In genomic region chr3:42166662-42167300, GRCh38 we compare ENCODE assay signal across 21 cellular contexts.
DNase-seq lines count a peak whose midpoint lies in the region; ATAC-seq and TF ChIP-seq lines count a peak whose summit lies in the region.
"Had no signal": no experiment of that assay in that cellular context is flagged by ENCODE, and none has a peak within 500 bp of the region (broad histone marks: within the 10 kb centered on the region; RNA-seq: fewer than 3 reads in every experiment).

No MANE protein-coding gene starts in this region.

- H3K9ac ChIP-seq in neuronal stem cell (ENCODE audit: low read depth, low read length, poor library complexity): no peak overlapping the region
- H3K9ac ChIP-seq: GM23248 had no signal

- no peaks in the 10 kb centered on the region for H3K9me3 ChIP-seq in neuronal stem cell (replicated peaks in 1 of 2; ENCODE audit: control insufficient read depth in 2 of 2, insufficient read depth in 1 of 2, low read depth in 1 of 2, low read length in 2 of 2)
- H3K9me3 ChIP-seq: Caco-2, upper lobe of right lung had no signal

- no peak overlapping the region for H2BK15ac ChIP-seq in neuronal stem cell (ENCODE audit: low read length)

- no peak overlapping the region for H4K91ac ChIP-seq in neuronal stem cell (ENCODE audit: low read depth, low read length, poor library complexity)

- DNase-seq in Ammon's horn (ENCODE audit: low spot score): peak; percentile 62
- no peak for DNase-seq in dorsolateral prefrontal cortex
- DNase-seq in neuronal stem cell (ENCODE audit: low spot score): no peak
- no peak for DNase-seq in NCI-H2171 (lab: John Stamatoyannopoulos, UW)
- DNase-seq in dermis blood vessel endothelial cell: no peak
- DNase-seq in omental fat pad (ENCODE audit: low spot score): no peak
- DNase-seq: activated gamma-delta T cell; Caco-2; foreskin fibroblast; GM23248; NCI-H1092; NCI-H2029; NCI-H345; NCI-H774; OCI-M1; stimulated activated CD4-positive, alpha-beta T cell treated with anti-CD3 and anti-CD28 coated beads, Interleukin-12 subunit alpha, Interleukin-12 subunit beta, amount 100 ng/mL, for 4 hours; stimulated activated CD4-positive, alpha-beta T cell treated with anti-CD3 and anti-CD28 coated beads, Interleukin-4, amount 100 ng/mL, for 4 hours; upper lobe of right lung had no signal

- peak overlapping the region in 51 of 59 donors; percentile 2 to 83 (median 64) for H3K27ac ChIP-seq in dorsolateral prefrontal cortex
- H3K27ac ChIP-seq in neuronal stem cell (replicated peaks; ENCODE audit: low read length): no peak overlapping the region
- H3K27ac ChIP-seq: GM23248, upper lobe of right lung had no signal

- H2BK120ac ChIP-seq in neuronal stem cell (ENCODE audit: low read depth, low read length): no peak overlapping the region

- H3K14ac ChIP-seq in neuronal stem cell (ENCODE audit: low read length): no peak overlapping the region

- peaks cover 0 to 1% of the 10 kb centered on the region in 2 donors for H3K36me3 ChIP-seq in neuronal stem cell (replicated peaks in 1 of 2; ENCODE audit: control insufficient read depth in 2 of 2, insufficient read depth in 2 of 2, low read length in 2 of 2)
- H3K36me3 ChIP-seq: upper lobe of right lung had no signal

- H3K4me3 ChIP-seq in dorsolateral prefrontal cortex (peak overlapping the region in 2 of 59 donors; percentile 2 to 22), neuronal stem cell (ENCODE audit: low read length in 2 of 2) (no peak overlapping the region)
- H3K4me3 ChIP-seq: GM23248, lung, upper lobe of right lung had no signal

- peak overlapping the region; percentile 83 for H2BK5ac ChIP-seq in neuronal stem cell (ENCODE audit: low read length)

- ATAC-seq in SK-N-SH treated with all-trans-retinoic acid at 6 μM for 48 hours: peak; percentile 20; the same call in 1 of the 3 replicates
- ATAC-seq in HG02981 (IDR thresholded peaks at IDR 0.05; ENCODE audit: unreplicated experiment): no peak
- ATAC-seq in omental fat pad (ENCODE audit: low FRiP score): no peak
- ATAC-seq: upper lobe of right lung had no signal

- no peak overlapping the region for H4K8ac ChIP-seq in neuronal stem cell (ENCODE audit: low read depth, low read length)

- no peak overlapping the region for H2AFZ ChIP-seq in neuronal stem cell (ENCODE audit: low read length)
- H2AFZ ChIP-seq: GM23248 had no signal

- TF ChIP-seq CTCF in dorsolateral prefrontal cortex (IDR thresholded peaks at IDR 0.05 in 54 of 56, conservative IDR thresholded peaks at IDR 0.05 in 2 of 56; ENCODE audit: low read depth in 1 of 56, partially characterized antibody in 56 of 56) (peak in 14 of 56 donors; percentile 9 to 48 (median 24)), omental fat pad (IDR thresholded peaks at IDR 0.05) (no peak)

- peaks cover 0 to 3% of the 10 kb centered on the region in 2 donors for H3K4me1 ChIP-seq in neuronal stem cell (ENCODE audit: control insufficient read depth in 2 of 2, insufficient read depth in 1 of 2, low read depth in 1 of 2, low read length in 2 of 2)

- no peak overlapping the region for H3K23ac ChIP-seq in neuronal stem cell (ENCODE audit: low read depth, low read length, poor library complexity)

- H2BK12ac ChIP-seq in neuronal stem cell (ENCODE audit: low read length): no peak overlapping the region

- H3K18ac ChIP-seq in neuronal stem cell (ENCODE audit: low read length): no peak overlapping the region

- H2AK5ac ChIP-seq in neuronal stem cell (ENCODE audit: low read depth, low read length): no peak overlapping the region

- H3K79me1 ChIP-seq in neuronal stem cell (ENCODE audit: low read depth, low read length): peaks cover 3% of the 10 kb centered on the region

- intact Hi-C loops in dorsolateral prefrontal cortex (cut with DNase I): no loop called here

- whole genome bisulfite sequencing in neuronal stem cell (ENCODE audit: extremely low coverage in 2 of 2, insufficient read length in 2 of 2, insufficient replicate concordance in 1 of 2), 2 donors: no CpG with 5 or more reads among the region's 11 CpGs

- no peak overlapping the region for H3K4ac ChIP-seq in neuronal stem cell (ENCODE audit: low read length)

- H3K27me3 ChIP-seq in dorsolateral prefrontal cortex: no peaks in the 10 kb centered on the region
- no peaks in the 10 kb centered on the region for H3K27me3 ChIP-seq in neuronal stem cell (ENCODE audit: control insufficient read depth in 3 of 3, insufficient read depth in 3 of 3, low read depth in 1 of 3, low read length in 3 of 3)
- H3K27me3 ChIP-seq: upper lobe of right lung had no signal

- H3K4me2 ChIP-seq in neuronal stem cell (ENCODE audit: insufficient read depth, low read length, poor library complexity, severe bottlenecking): no peak overlapping the region

TF ChIP-seq in SK-N-SH treated with all-trans-retinoic acid at 6 μM for 48 hours, 23 proteins besides CTCF, POLR2A, EP300 and RAD21:
- TF ChIP-seq ISL1 (CRISPR knock-in tag; IDR thresholded peaks at IDR 0.05) (no peak), ZNF70 (CRISPR knock-in tag; IDR thresholded peaks at IDR 0.05) (no peak), TSHZ2 (CRISPR knock-in tag; IDR thresholded peaks at IDR 0.05) (no peak), TCF4 (CRISPR knock-in tag; IDR thresholded peaks at IDR 0.05; ENCODE audit: borderline replicate concordance) (no peak), OSR1 (CRISPR knock-in tag; IDR thresholded peaks at IDR 0.05) (no peak), GLIS3 (CRISPR knock-in tag; IDR thresholded peaks at IDR 0.05) (no peak), ZFP3 (CRISPR knock-in tag; IDR thresholded peaks at IDR 0.05) (no peak)
